ENCODE assay signal across 24 cellular contexts in genomic region chr5:133758641-133759040, GRCh38.
DNase-seq lines count a peak whose midpoint lies in the region; ATAC-seq lines count a peak whose summit lies in the region.
"Had no signal": no experiment of that assay in that cellular context is flagged by ENCODE, and none has a peak within 500 bp of the region (broad histone marks: within the 10 kb centered on the region; RNA-seq: fewer than 3 reads in every experiment).

No MANE protein-coding gene starts in this region.

- no peak overlapping the region for H4K8ac ChIP-seq in mesendoderm (ENCODE audit: low read depth, low read length)

- peaks cover 11% of the 10 kb centered on the region for H3K27me3 Mint-ChIP-seq in activated naive CD8-positive, alpha-beta T cell treated with anti-CD3 and anti-CD28 coated beads, Interleukin-2, amount 50 U/mL, for 24 hours
- H3K27me3 Mint-ChIP-seq in activated naive CD8-positive, alpha-beta T cell treated with anti-CD3 and anti-CD28 coated beads for 36 hours = peaks cover 18% of the 10 kb centered on the region
- peaks cover 29% of the 10 kb centered on the region for H3K27me3 Mint-ChIP-seq in activated CD8-positive, alpha-beta T cell treated with anti-CD3 and anti-CD28 coated beads, Interleukin-2, amount 10 ng/mL, durations not matched to agents 7 days and 5 days (ENCODE audit: low read depth)

- peak; percentile 89 for ATAC-seq in activated naive CD8-positive, alpha-beta T cell treated with anti-CD3 and anti-CD28 coated beads, Interleukin-2, amount 50 U/mL, for 24 hours
- ATAC-seq in activated CD8-positive, alpha-beta T cell treated with anti-CD3 and anti-CD28 coated beads, Interleukin-2, amount 10 ng/mL, durations not matched to agents 7 days and 5 days = peak; percentile 15
- ATAC-seq in HG02588 (IDR thresholded peaks at IDR 0.05; ENCODE audit: unreplicated experiment) = no peak
- ATAC-seq: GM12878, HepG2 had no signal

- H3K27ac Mint-ChIP-seq in activated naive CD8-positive, alpha-beta T cell treated with anti-CD3 and anti-CD28 coated beads, Interleukin-2, amount 50 U/mL, for 24 hours = no peak overlapping the region
- no peak overlapping the region for H3K27ac Mint-ChIP-seq in activated naive CD8-positive, alpha-beta T cell treated with anti-CD3 and anti-CD28 coated beads for 36 hours
- H3K27ac Mint-ChIP-seq in activated CD8-positive, alpha-beta T cell treated with anti-CD3 and anti-CD28 coated beads, Interleukin-2, amount 10 ng/mL, durations not matched to agents 7 days and 5 days = no peak overlapping the region
- H3K27ac Mint-ChIP-seq: CD4-positive, alpha-beta memory T cell had no signal

- H3K79me2 ChIP-seq in mesendoderm (ENCODE audit: control insufficient read depth, insufficient read depth, low read length) = no peaks in the 10 kb centered on the region

- H2AK5ac ChIP-seq in mesendoderm (ENCODE audit: low read length) = no peak overlapping the region

- peaks cover 4% of the 10 kb centered on the region for H3K4me1 Mint-ChIP-seq in activated naive CD8-positive, alpha-beta T cell treated with anti-CD3 and anti-CD28 coated beads, Interleukin-2, amount 50 U/mL, for 24 hours
- H3K4me1 Mint-ChIP-seq in activated naive CD8-positive, alpha-beta T cell treated with anti-CD3 and anti-CD28 coated beads for 36 hours = peaks cover 7% of the 10 kb centered on the region
- H3K4me1 Mint-ChIP-seq in activated CD8-positive, alpha-beta T cell treated with anti-CD3 and anti-CD28 coated beads, Interleukin-2, amount 10 ng/mL, durations not matched to agents 7 days and 5 days (ENCODE audit: low read depth) = no peaks in the 10 kb centered on the region
- H3K4me1 Mint-ChIP-seq: CD4-positive, alpha-beta memory T cell had no signal

- DNase-seq in NK-92 treated with Interleukin-12 subunit alpha and Interleukin-12 subunit beta, amount 100 ng/mL, for 24 hours (lab: John Stamatoyannopoulos, UW) = peak; percentile 30
- DNase-seq in NK-92 (lab: John Stamatoyannopoulos, UW; ENCODE audit: unreplicated experiment) (no peak), mesendoderm (peak; percentile 16), HK-2 (ENCODE audit: unreplicated experiment) (no peak)
- no peak for DNase-seq in activated naive CD8-positive, alpha-beta T cell treated with anti-CD3 and anti-CD28 coated beads, Interleukin-2, amount 50 U/mL, for 24 hours
- no peak for DNase-seq in activated naive CD8-positive, alpha-beta T cell treated with anti-CD3 and anti-CD28 coated beads for 36 hours
- no peak for DNase-seq in activated CD8-positive, alpha-beta T cell treated with anti-CD3 and anti-CD28 coated beads, Interleukin-2, amount 10 ng/mL, durations not matched to agents 7 days and 5 days
- DNase-seq: ACHN; CD4-positive, alpha-beta memory T cell; DND-41; H7; KBM-7; MM.1S; NCI-H1048; NCI-H1436 treated with DMSO at 0.1 percent for 48 hours; NCI-H1930; NCI-H510A; NCI-H748 treated with DMSO at 0.1 percent for 48 hours; Right ventricle myocardium superior had no signal

- H3K9me3 Mint-ChIP-seq in activated naive CD8-positive, alpha-beta T cell treated with anti-CD3 and anti-CD28 coated beads, Interleukin-2, amount 50 U/mL, for 24 hours = no peaks in the 10 kb centered on the region
- H3K9me3 Mint-ChIP-seq in activated naive CD8-positive, alpha-beta T cell treated with anti-CD3 and anti-CD28 coated beads for 36 hours = no peaks in the 10 kb centered on the region
- H3K9me3 Mint-ChIP-seq in activated CD8-positive, alpha-beta T cell treated with anti-CD3 and anti-CD28 coated beads, Interleukin-2, amount 10 ng/mL, durations not matched to agents 7 days and 5 days (ENCODE audit: insufficient read depth) = no peaks in the 10 kb centered on the region
- H3K9me3 Mint-ChIP-seq: CD4-positive, alpha-beta memory T cell had no signal

- no CpG with 5 or more reads among the region's 1 CpG for WGBS in mesendoderm (ENCODE audit: extremely low coverage, insufficient coverage, low lambda C conversion rate)

- no peak overlapping the region for H3K4me3 ChIP-seq in mesendoderm (ENCODE audit: low read length)
- H3K4me3 ChIP-seq: BLaER1, GM12878 had no signal

- no peak overlapping the region for H2BK5ac ChIP-seq in mesendoderm (ENCODE audit: low read length)

- H3K79me1 ChIP-seq in mesendoderm (ENCODE audit: low read length) = no peaks in the 10 kb centered on the region

- H2BK120ac ChIP-seq in mesendoderm (ENCODE audit: low read depth, low read length) = no peak overlapping the region

- no peak overlapping the region for H3K4me2 ChIP-seq in mesendoderm (ENCODE audit: low read length)
- H3K4me2 ChIP-seq: BLaER1 had no signal

- CTCF ChIA-PET in activated CD8-positive, alpha-beta T cell treated with anti-CD3 and anti-CD28 coated beads, Interleukin-2, amount 10 ng/mL, durations not matched to agents 7 days and 5 days (lab: Charles Lee) = interaction anchor here (0.7 kb wide), 1 partner anchor 110 kb away, joined by 3 read pairs; no protein-coding TSS in a partner anchor

- no peaks in the 10 kb centered on the region for H3K36me3 ChIP-seq in mesendoderm (ENCODE audit: control insufficient read depth, insufficient read depth, low read length)
- H3K36me3 ChIP-seq: BLaER1 had no signal

- no peak overlapping the region for H3K4ac ChIP-seq in mesendoderm (ENCODE audit: low read depth, low read length)

- H3K4me1 ChIP-seq in mesendoderm (ENCODE audit: control insufficient read depth, low read depth, low read length) = no peaks in the 10 kb centered on the region

- no peaks in the 10 kb centered on the region for H3K36me3 Mint-ChIP-seq in activated naive CD8-positive, alpha-beta T cell treated with anti-CD3 and anti-CD28 coated beads, Interleukin-2, amount 50 U/mL, for 24 hours (ENCODE audit: low read depth)
- H3K36me3 Mint-ChIP-seq in activated naive CD8-positive, alpha-beta T cell treated with anti-CD3 and anti-CD28 coated beads for 36 hours = no peaks in the 10 kb centered on the region
- no peaks in the 10 kb centered on the region for H3K36me3 Mint-ChIP-seq in activated CD8-positive, alpha-beta T cell treated with anti-CD3 and anti-CD28 coated beads, Interleukin-2, amount 10 ng/mL, durations not matched to agents 7 days and 5 days (ENCODE audit: low read depth)
- H3K36me3 Mint-ChIP-seq: CD4-positive, alpha-beta memory T cell had no signal

- no peak overlapping the region for H3K56ac ChIP-seq in mesendoderm (ENCODE audit: low read length)

- no peak overlapping the region for H3K27ac ChIP-seq in mesendoderm (ENCODE audit: low read depth, low read length)
- H3K27ac ChIP-seq: 22Rv1, BLaER1 had no signal

- POLR2A ChIA-PET in activated CD8-positive, alpha-beta T cell treated with anti-CD3 and anti-CD28 coated beads, Interleukin-2, amount 10 ng/mL, durations not matched to agents 7 days and 5 days (lab: Charles Lee) = no interaction called here

- no peak overlapping the region for H3K4me3 Mint-ChIP-seq in activated naive CD8-positive, alpha-beta T cell treated with anti-CD3 and anti-CD28 coated beads, Interleukin-2, amount 50 U/mL, for 24 hours
- no peak overlapping the region for H3K4me3 Mint-ChIP-seq in activated naive CD8-positive, alpha-beta T cell treated with anti-CD3 and anti-CD28 coated beads for 36 hours
- no peak overlapping the region for H3K4me3 Mint-ChIP-seq in activated CD8-positive, alpha-beta T cell treated with anti-CD3 and anti-CD28 coated beads, Interleukin-2, amount 10 ng/mL, durations not matched to agents 7 days and 5 days
- H3K4me3 Mint-ChIP-seq: CD4-positive, alpha-beta memory T cell had no signal

- H3K18ac ChIP-seq in mesendoderm (ENCODE audit: low read length) = no peak overlapping the region

- H3K23ac ChIP-seq in mesendoderm (ENCODE audit: low read length) = no peak overlapping the region

- no peak overlapping the region for H4K5ac ChIP-seq in mesendoderm (ENCODE audit: low read length)

- no peak overlapping the region for H3K9ac ChIP-seq in mesendoderm (ENCODE audit: low read length)
- H3K9ac ChIP-seq: BLaER1 had no signal

- H3K27me3 ChIP-seq in mesendoderm (ENCODE audit: insufficient read depth, low read length, poor library complexity) = no peaks in the 10 kb centered on the region
- H3K27me3 ChIP-seq: BLaER1 had no signal

- no peak overlapping the region for H2BK15ac ChIP-seq in mesendoderm (replicated peaks; ENCODE audit: low read depth)

Comparison
In these comparisons a context has a peak if more than half of its experiments do, and no peak if none do; other contexts are left out.
1. DNase-seq: peak in NK-92 treated with Interleukin-12 subunit alpha and Interleukin-12 subunit beta, amount 100 ng/mL, for 24 hours (single experiment) and mesendoderm (single experiment); none in NK-92 (single experiment), activated naive CD8-positive, alpha-beta T cell treated with anti-CD3 and anti-CD28 coated beads, Interleukin-2, amount 50 U/mL, for 24 hours (single experiment), activated naive CD8-positive, alpha-beta T cell treated with anti-CD3 and anti-CD28 coated beads for 36 hours (single experiment), activated CD8-positive, alpha-beta T cell treated with anti-CD3 and anti-CD28 coated beads, Interleukin-2, amount 10 ng/mL, durations not matched to agents 7 days and 5 days (single experiment) and HK-2 (single experiment).